ENCODE assay signal across 7 cellular contexts in genomic region chr2:174671532-174671931, GRCh38.
DNase-seq lines count a peak whose midpoint lies in the region; ATAC-seq, FAIRE-seq and TF ChIP-seq lines count a peak whose summit lies in the region.
"Not testable (repeated sequence)": the region's sequence is repeated elsewhere in the genome, so short reads cannot be mapped to it uniquely, and the experiment has no call there.

No MANE protein-coding gene starts in this region.

- not testable (repeated sequence) for TF ChIP-seq CTCF in HEK293 (tag by site-specific recombination; IDR thresholded peaks at IDR 0.05); GM12878 (IDR thresholded peaks at IDR 0.05 in 2 of 3, conservative IDR thresholded peaks at IDR 0.05 in 1 of 3; ENCODE audit: control insufficient read depth in 2 of 3, extremely low read depth in 1 of 3, insufficient read depth in 1 of 3, low read depth in 3 of 3, low read length in 3 of 3); K562 (IDR thresholded peaks at IDR 0.05 in 2 of 3, conservative IDR thresholded peaks at IDR 0.05 in 1 of 3; ENCODE audit: insufficient read depth in 2 of 3, low read depth in 1 of 3, low read length in 3 of 3)

- not testable (repeated sequence) for H3K9me1 ChIP-seq in K562 (ENCODE audit: control insufficient read depth, insufficient read depth, low read length)

- not testable (repeated sequence) for FAIRE-seq in GM12878 (lab: Jason Lieb, UNC); K562 (lab: Jason Lieb, UNC)

- intact Hi-C loops in GM12878 (cut with micrococcal nuclease; ENCODE audit: unreplicated experiment); K562 (cut with micrococcal nuclease): not testable (repeated sequence)

- H3K36me3 ChIP-seq in HEK293 (ENCODE audit: control insufficient read depth in 2 of 2, insufficient read depth in 1 of 2, low read length in 2 of 2); GM12878 (ENCODE audit: control insufficient read depth in 2 of 2, insufficient read depth in 2 of 2, low read length in 1 of 2); K562 (ENCODE audit: control insufficient read depth, insufficient read depth, low read length): not testable (repeated sequence)

- not testable (repeated sequence) for ATAC-seq in GM12878; K562; stimulated activated naive B cell treated with anti-CD40 and anti-IgM and Interleukin-4, amounts not matched to agents 10 μg/mL and 1 μg/mL and 100 μg/mL, for 72 hours (replicated peaks)

- CTCF ChIA-PET in HEK293 (lab: Yijun Ruan, JAX); HEK293T (lab: Yijun Ruan, JAX); K562 (lab: Yijun Ruan, JAX; ENCODE audit: low intra/inter-chr PET ratio): not testable (repeated sequence)
- CTCF ChIA-PET in GM12878 (lab: Yijun Ruan, JAX) = interaction anchor here (4.2 kb wide), 1 partner anchor 17 kb away, joined by 17 read pairs; no protein-coding TSS in a partner anchor

- peaks cover 24 to 30% of the 10 kb centered on the region in 2 donors for H3K36me3 Mint-ChIP-seq in stimulated activated naive B cell treated with anti-CD40 and anti-IgM and Interleukin-4, amounts not matched to agents 10 μg/mL and 1 μg/mL and 100 μg/mL, for 72 hours

- not testable (repeated sequence) for H3K9me3 ChIP-seq in HEK293 (ENCODE audit: control insufficient read depth, insufficient read depth, low read depth, low read length); GM12878 (replicated peaks; ENCODE audit: control insufficient read depth, insufficient read depth, low read length); K562 (replicated peaks; ENCODE audit: control insufficient read depth, insufficient read depth, low read depth, low read length)

- not testable (repeated sequence) for H3K4me3 Mint-ChIP-seq in stimulated activated naive B cell treated with anti-CD40 and anti-IgM and Interleukin-4, amounts not matched to agents 10 μg/mL and 1 μg/mL and 100 μg/mL, for 72 hours

- not testable (repeated sequence) for H3K27ac ChIP-seq in HEK293 (ENCODE audit: extremely low read depth, low read depth, low read length); GM12878 (ENCODE audit: control insufficient read depth, insufficient read depth); K562 (ENCODE audit: extremely low read depth, low read depth, low read length)

- H4K20me1 ChIP-seq in GM12878 (ENCODE audit: control insufficient read depth, insufficient read depth); K562 (replicated peaks; ENCODE audit: control insufficient read depth, insufficient read depth, low read length): not testable (repeated sequence)

- TF ChIP-seq EP300 in GM12878 (IDR thresholded peaks at IDR 0.05; ENCODE audit: borderline replicate concordance in 1 of 2, control insufficient read depth in 1 of 2, low read depth in 2 of 2, low read length in 2 of 2); K562 (IDR thresholded peaks at IDR 0.05; ENCODE audit: low read length): not testable (repeated sequence)

- H3K79me2 ChIP-seq in GM12878 (ENCODE audit: control insufficient read depth, insufficient read depth, low read length); K562 (ENCODE audit: control insufficient read depth, insufficient read depth, low read length): not testable (repeated sequence)

- RAD21 ChIA-PET in GM12878 (lab: Charles Lee; ENCODE audit: unreplicated experiment) = not testable (repeated sequence)

- H3K27me3 Mint-ChIP-seq in stimulated activated naive B cell treated with anti-CD40 and anti-IgM and Interleukin-4, amounts not matched to agents 10 μg/mL and 1 μg/mL and 100 μg/mL, for 72 hours = not testable (repeated sequence)

- peak overlapping the region; percentile 67 for H3K27ac Mint-ChIP-seq in stimulated activated naive B cell treated with anti-CD40 and anti-IgM and Interleukin-4, amounts not matched to agents 10 μg/mL and 1 μg/mL and 100 μg/mL, for 72 hours

- not testable (repeated sequence) for H3K4me1 ChIP-seq in HEK293 (ENCODE audit: control insufficient read depth, insufficient read depth, low read length); GM12878 (ENCODE audit: control insufficient read depth, insufficient read depth, low read length); K562 (replicated peaks in 1 of 2; ENCODE audit: control insufficient read depth in 2 of 2, insufficient read depth in 2 of 2, low read length in 2 of 2)

- in situ Hi-C loops in GM12878 (cut with MboI); K562 (cut with MboI): not testable (repeated sequence)

- not testable (repeated sequence) for TF ChIP-seq RAD21 in GM12878 (IDR thresholded peaks at IDR 0.05; ENCODE audit: insufficient read depth, low read depth, low read length); K562 (CRISPR knock-in tag; conservative IDR thresholded peaks at IDR 0.05 in 1 of 2, IDR thresholded peaks at IDR 0.05 in 1 of 2)

- not testable (repeated sequence) for BruUV-seq in GM12878 (replicated peaks; lab: Mats Ljungman, UMichigan); K562 (replicated peaks; lab: Mats Ljungman, UMichigan)

- SMC1A ChIA-PET in GM12878 (lab: Charles Lee; ENCODE audit: uncharacterized antibody, unreplicated experiment) = interaction anchor here (1.3 to 1.6 kb wide), 2 partner anchors 17 to 45 kb away, joined by 3 to 4 read pairs; no protein-coding TSS in a partner anchor

- H3K4me3 ChIP-seq in HEK293 (ENCODE audit: low read depth, low read length); GM12878; K562: not testable (repeated sequence)

- not testable (repeated sequence) for H3K9ac ChIP-seq in GM12878 (ENCODE audit: control insufficient read depth, insufficient read depth, low read length); K562 (ENCODE audit: insufficient read depth in 1 of 2, low read depth in 2 of 2, low read length in 2 of 2)

- not testable (repeated sequence) for H2AFZ ChIP-seq in GM12878 (ENCODE audit: control insufficient read depth, low read depth, low read length); K562 (ENCODE audit: low read depth, low read length)

- not testable (repeated sequence) for H3K9me3 Mint-ChIP-seq in stimulated activated naive B cell treated with anti-CD40 and anti-IgM and Interleukin-4, amounts not matched to agents 10 μg/mL and 1 μg/mL and 100 μg/mL, for 72 hours

- not testable (repeated sequence) for H3K27me3 ChIP-seq in GM12878 (replicated peaks in 1 of 2; ENCODE audit: control insufficient read depth in 2 of 2, insufficient read depth in 2 of 2, low read length in 1 of 2)
- H3K27me3 ChIP-seq in K562 (ENCODE audit: control insufficient read depth in 2 of 2, insufficient read depth in 2 of 2, low read length in 2 of 2) = peaks cover 8 to 31% of the 10 kb centered on the region in 2 experiments; a peak in 4 of 5 replicates

- 92% methylated on average over 10 of the region's 10 CpGs for WGBS in GM12878 (ENCODE audit: insufficient coverage, insufficient replicate concordance, low lambda C conversion rate, missing lambda C conversion rate)
- 4% methylated on average over 10 of the region's 10 CpGs for WGBS in K562 (ENCODE audit: insufficient coverage, low coverage, missing lambda C conversion rate)

- not testable (repeated sequence) for H3K4me2 ChIP-seq in GM12878 (ENCODE audit: control insufficient read depth, insufficient read depth); K562 (ENCODE audit: insufficient read depth, low read length)

- TF ChIP-seq POLR2A in GM12878 (IDR thresholded peaks at IDR 0.05; ENCODE audit: low read depth, low read length); K562 (conservative IDR thresholded peaks at IDR 0.05): not testable (repeated sequence)

- POLR2A ChIA-PET in HEK293 (lab: Yijun Ruan, JAX); HEK293T (lab: Yijun Ruan, JAX); K562 (lab: Yijun Ruan, JAX): not testable (repeated sequence)
- POLR2A ChIA-PET in GM12878 (lab: Charles Lee) = interaction anchor here (0.6 kb wide), 1 partner anchor 36 kb away, joined by 7 read pairs; no protein-coding TSS in a partner anchor

- not testable (repeated sequence) for DNase-seq in HEK293T (ENCODE audit: extremely low spot score); GM12878 (ENCODE audit: low read depth, low spot score); K562 (ENCODE audit: extremely low read depth in 1 of 4, low spot score in 3 of 4); stimulated activated naive B cell treated with anti-CD40 and anti-IgM and Interleukin-4, amounts not matched to agents 10 μg/mL and 1 μg/mL and 100 μg/mL, for 72 hours
- DNase-seq in OCI-M1 (lab: John Stamatoyannopoulos, UW) = peak; percentile 4
- DNase-seq in activated CD8-positive, alpha-beta memory T cell treated with anti-CD3 and anti-CD28 coated beads for 24 hours = peak; percentile 21

- peaks cover 20 to 28% of the 10 kb centered on the region in 2 donors for H3K4me1 Mint-ChIP-seq in stimulated activated naive B cell treated with anti-CD40 and anti-IgM and Interleukin-4, amounts not matched to agents 10 μg/mL and 1 μg/mL and 100 μg/mL, for 72 hours

TF ChIP-seq in HEK293, 187 proteins besides CTCF, POLR2A, EP300 and RAD21:
- TF ChIP-seq SETDB1 (IDR thresholded peaks at IDR 0.05; ENCODE audit: insufficient read length, low read length) = peak; percentile 55

TF ChIP-seq in K562, 482 proteins besides CTCF, POLR2A, EP300 and RAD21 (continues in another document):
- TF ChIP-seq ZNF445 (CRISPR knock-in tag; IDR thresholded peaks at IDR 0.05; ENCODE audit: low read depth) (peak; percentile 37; the same call in 1 of the 2 replicates), TRIM24 (IDR thresholded peaks at IDR 0.05) (0 out of 4 replicates have a peak, but pooled peaks of 1 of the 2 experiments have one; percentile 24)
- TF ChIP-seq, protein P1, sequence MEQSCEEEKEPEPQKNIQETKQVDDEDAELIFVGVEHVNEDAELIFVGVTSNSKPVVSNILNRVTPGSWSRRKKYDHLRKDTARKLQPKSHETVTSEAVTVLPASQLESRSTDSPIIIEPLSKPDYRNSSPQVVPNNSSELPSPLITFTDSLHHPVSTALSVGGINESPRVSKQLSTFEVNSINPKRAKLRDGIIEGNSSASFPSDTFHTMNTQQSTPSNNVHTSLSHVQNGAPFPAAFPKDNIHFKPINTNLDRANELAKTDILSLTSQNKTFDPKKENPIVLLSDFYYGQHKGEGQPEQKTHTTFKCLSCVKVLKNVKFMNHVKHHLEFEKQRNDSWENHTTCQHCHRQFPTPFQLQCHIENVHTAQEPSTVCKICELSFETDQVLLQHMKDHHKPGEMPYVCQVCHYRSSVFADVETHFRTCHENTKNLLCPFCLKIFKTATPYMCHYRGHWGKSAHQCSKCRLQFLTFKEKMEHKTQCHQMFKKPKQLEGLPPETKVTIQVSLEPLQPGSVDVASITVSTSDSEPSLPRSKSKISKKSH (CRISPR knock-in tag; IDR thresholded peaks at IDR 0.05) = 0 out of 2 replicates have a peak, but pooled peaks have one; percentile 54
